ENCODE assay signal across 35 cellular contexts in the genomic region with DNA sequence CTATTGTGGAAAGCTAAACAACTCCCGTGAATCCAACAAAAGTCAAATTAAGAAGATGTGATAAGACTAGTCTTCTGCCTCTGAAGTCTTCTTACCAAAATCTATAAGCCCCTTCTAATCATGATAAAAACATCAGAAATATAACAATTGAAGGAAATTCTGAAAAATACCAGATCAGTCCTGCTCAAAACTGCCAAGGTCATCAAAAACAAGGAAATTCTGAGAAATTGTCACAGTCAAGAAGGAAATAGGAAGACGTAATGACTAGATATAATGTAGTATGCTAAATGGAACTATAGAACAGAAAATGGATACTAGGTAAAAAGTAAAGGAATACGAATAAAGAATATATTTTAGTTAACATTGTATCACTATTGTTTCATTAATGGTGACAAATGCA.
"Had no signal": no experiment of that assay in that cellular context is flagged by ENCODE, and none has a peak within 500 bp of the region (broad histone marks: within the 10 kb centered on the region; RNA-seq: fewer than 3 reads in every experiment).

No MANE protein-coding gene starts in this region.

- H3K36me3 ChIP-seq: MG63 had no signal

- H3K27me3 ChIP-seq: MG63 had no signal

- H3K4me3 ChIP-seq: MG63 had no signal

- DNase-seq: Karpas-422, Kasumi-1, MG63, MM.1S, MV-4-11, NCI-H1048, NCI-H1092, NCI-H1092 treated with DMSO at 0.1 percent for 48 hours, NCI-H1105, NCI-H1105 treated with DMSO at 0.1 percent for 48 hours, NCI-H1417, NCI-H1417 treated with DMSO at 0.1 percent for 48 hours, NCI-H1436, NCI-H1436 treated with DMSO at 0.1 percent for 48 hours, NCI-H146, NCI-H1694, NCI-H1694 treated with DMSO at 0.1 percent for 48 hours, NCI-H187, NCI-H187 treated with DMSO at 0.1 percent for 48 hours, NCI-H1930, NCI-H2029, NCI-H2029 treated with DMSO at 0.1 percent for 48 hours, NCI-H2081, NCI-H2081 treated with DMSO at 0.1 percent for 48 hours, NCI-H2107, NCI-H2171, NCI-H2171 treated with DMSO at 0.1 percent for 48 hours, NCI-H2227 treated with DMSO at 0.1 percent for 48 hours, NCI-H226, NCI-H446, NCI-H446 treated with DMSO at 0.1 percent for 48 hours, NCI-H510A, NCI-H510A treated with DMSO at 0.1 percent for 48 hours, NCI-H524, NCI-H524 treated with DMSO at 0.1 percent for 48 hours had no signal

- H3K9me3 ChIP-seq: MG63 had no signal
